In the genomic region with DNA sequence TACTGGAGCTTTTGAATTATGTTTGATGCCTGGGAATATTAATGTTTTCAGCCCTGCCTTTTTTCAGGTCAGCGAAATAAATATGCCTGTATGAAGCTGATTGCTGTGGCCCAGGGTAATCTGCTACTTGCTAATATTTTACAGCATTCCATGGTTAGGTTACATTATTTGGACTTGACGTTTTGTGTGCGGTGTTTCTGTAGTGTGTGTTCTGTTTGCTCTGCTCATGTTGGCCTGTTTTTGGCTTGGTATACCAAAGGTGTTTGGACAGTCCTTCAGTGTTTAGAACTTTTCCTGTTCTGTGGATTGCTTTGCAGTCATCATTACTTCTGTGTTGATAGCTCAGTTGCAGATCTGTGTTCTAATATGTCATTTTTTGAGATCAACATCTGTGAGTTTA, we compare ENCODE assay signal across 25 cellular contexts. TPM values are rescaled to one million over a fixed set of nuclear protein-coding genes. Genes with fewer than 3 reads are reported as not detected.
DNase-seq lines count a peak whose midpoint lies in the region; ATAC-seq, FAIRE-seq and TF ChIP-seq lines count a peak whose summit lies in the region.
"Had no signal": no experiment of that assay in that cellular context is flagged by ENCODE, and none has a peak within 500 bp of the region (broad histone marks: within the 10 kb centered on the region; RNA-seq: fewer than 3 reads in every experiment).

No MANE protein-coding gene starts in this region.

- 0 out of 2 replicates have a peak, but pooled peaks cover 3% of the 10 kb centered on the region for H3K9me2 ChIP-seq in GM23338 (ENCODE audit: insufficient read depth)

- H3K27me3 ChIP-seq in GM23338 (ENCODE audit: insufficient read depth) (no peaks in the 10 kb centered on the region), adipocyte (replicated peaks; ENCODE audit: control insufficient read depth, insufficient read depth, low read length) (no peaks in the 10 kb centered on the region), left lung (no peaks in the 10 kb centered on the region), neutrophil (no peaks in the 10 kb centered on the region)
- H3K27me3 ChIP-seq: BE2C, MG63 had no signal

- H4K20me1 ChIP-seq in GM23338 (replicated peaks; ENCODE audit: insufficient read depth): peaks cover 51% of the 10 kb centered on the region

- H3K9me3 ChIP-seq in adipocyte (ENCODE audit: control insufficient read depth, low read length) (no peaks in the 10 kb centered on the region), left lung (no peaks in the 10 kb centered on the region), neutrophil (no peaks in the 10 kb centered on the region)
- H3K9me3 ChIP-seq: BE2C, MG63 had no signal

- 0 out of 2 replicates have a peak, but pooled peaks cover 2% of the 10 kb centered on the region for H3F3A ChIP-seq in GM23338 (replicated peaks; ENCODE audit: low read depth)

- no peaks in the 10 kb centered on the region for H3K36me3 Mint-ChIP-seq in GM23338 (ENCODE audit: low read depth)

- H3K36me3 ChIP-seq in GM23338 (ENCODE audit: insufficient read depth): no peaks in the 10 kb centered on the region
- peaks cover 3% of the 10 kb centered on the region for H3K36me3 ChIP-seq in adipocyte (ENCODE audit: control insufficient read depth, insufficient read depth, low read length, severe bottlenecking)
- H3K36me3 ChIP-seq in left lung: no peaks in the 10 kb centered on the region
- H3K36me3 ChIP-seq in neutrophil: peaks cover 17% of the 10 kb centered on the region

- H3K4me1 Mint-ChIP-seq in GM23338: peaks cover 24% of the 10 kb centered on the region

- TF ChIP-seq CTCF in GM23338 (conservative IDR thresholded peaks at IDR 0.05; ENCODE audit: low read depth in 2 of 2): no peak
- no peak for TF ChIP-seq CTCF in left lung (IDR thresholded peaks at IDR 0.05)
- no peak for TF ChIP-seq CTCF in neutrophil (IDR thresholded peaks at IDR 0.05)

- no peak overlapping the region for H3K4me3 ChIP-seq in GM23338
- no peak overlapping the region for H3K4me3 ChIP-seq in adipocyte (ENCODE audit: low read length)
- H3K4me3 ChIP-seq in left lung: no peak overlapping the region
- H3K4me3 ChIP-seq in neutrophil (ENCODE audit: low read depth in 1 of 2, low read length in 1 of 2): no peak overlapping the region
- H3K4me3 ChIP-seq: GM12878, MG63 had no signal

- H3K27me3 Mint-ChIP-seq in GM23338 (ENCODE audit: insufficient read depth, low read depth, poor library complexity): no peaks in the 10 kb centered on the region
- H3K27me3 Mint-ChIP-seq: CD4-positive, CD25-positive, alpha-beta regulatory T cell had no signal

- H2AFZ ChIP-seq in GM23338: no peak overlapping the region

- H3K9me3 Mint-ChIP-seq in GM23338: no peaks in the 10 kb centered on the region

- H3K9ac ChIP-seq in adipocyte (ENCODE audit: low read length): peak overlapping the region; percentile 4

- ATAC-seq in GM23338 (no peak), left lung (peak; percentile 56), GM21528 (IDR thresholded peaks at IDR 0.05; ENCODE audit: low FRiP score, unreplicated experiment) (no peak)
- ATAC-seq: GM12878, PC-3 had no signal

- H3K4me1 ChIP-seq in GM23338 (ENCODE audit: insufficient read depth): peaks cover 15% of the 10 kb centered on the region
- H3K4me1 ChIP-seq in adipocyte (ENCODE audit: control insufficient read depth, insufficient read depth, low read length): peaks cover 60% of the 10 kb centered on the region
- peaks cover 0 to 33% of the 10 kb centered on the region in 2 donors for H3K4me1 ChIP-seq in left lung
- H3K4me1 ChIP-seq in neutrophil (ENCODE audit: control insufficient read depth in 1 of 2, insufficient read depth in 1 of 2, low read depth in 1 of 2, low read length in 1 of 2): peaks cover 25 to 26% of the 10 kb centered on the region in 2 experiments
- H3K4me1 ChIP-seq: BE2C had no signal

- no peak overlapping the region for H3K4me2 ChIP-seq in GM23338

- H3K27ac ChIP-seq in GM23338 (ENCODE audit: low read depth): 0 out of 2 replicates have a peak overlapping the region, but pooled peaks have one; percentile 7
- no peak overlapping the region for H3K27ac ChIP-seq in left lung
- H3K27ac ChIP-seq in neutrophil: peak overlapping the region; percentile 19
- H3K27ac ChIP-seq: RWPE1 had no signal

- H3K4me3 Mint-ChIP-seq in GM23338: no peak overlapping the region
- H3K4me3 Mint-ChIP-seq: CD4-positive, CD25-positive, alpha-beta regulatory T cell had no signal

- no peak for FAIRE-seq in RCC 7860 (lab: Jason Lieb, UNC)
- FAIRE-seq: A204.1, GM12878, GM19239 had no signal

- DNase-seq in GM23338 (ENCODE audit: low spot score): no peak
- DNase-seq in adipocyte (ENCODE audit: low read depth): no peak
- no peak for DNase-seq in left lung
- no peak for DNase-seq in activated CD8-positive, alpha-beta memory T cell treated with anti-CD3 and anti-CD28 coated beads, Interleukin-2, amount 50 U/mL, for 48 hours
- no peak for DNase-seq in cardiac septum (ENCODE audit: low spot score)
- DNase-seq in RCC 7860 (ENCODE audit: low spot score): no peak
- DNase-seq: BE2C; CD4-positive, CD25-positive, alpha-beta regulatory T cell; DMS53; EL; IMR-90; MG63; NCI-H1048; NCI-H1436 treated with DMSO at 0.1 percent for 48 hours; NCI-H2029 treated with DMSO at 0.1 percent for 48 hours; NCI-H2171; NCI-H526; PC-3; SIG-M5 had no signal

- peaks cover 100% of the 10 kb centered on the region for H3K79me2 ChIP-seq in GM23338 (replicated peaks; ENCODE audit: insufficient read depth)

- intact Hi-C loops in left lung (cut with DNase I): no loop called here
- intact Hi-C loops in cardiac septum (cut with DNase I): no loop called here

- no peak overlapping the region; the same call in 1 of the 2 replicates for H3K27ac Mint-ChIP-seq in GM23338

TF ChIP-seq in GM23338, 12 proteins besides CTCF, POLR2A, EP300 and RAD21 (continues in another document):
- TF ChIP-seq JUNB (IDR thresholded peaks at IDR 0.05; ENCODE audit: unreplicated experiment) (no peak), POLR2AphosphoS5 (IDR thresholded peaks at IDR 0.05; ENCODE audit: low read depth) (no peak), ZNF114 (CRISPR knock-in tag; IDR thresholded peaks at IDR 0.05) (no peak), ZNF331 (CRISPR knock-in tag; IDR thresholded peaks at IDR 0.05; ENCODE audit: low read depth) (no peak), EZH2phosphoT487 (IDR thresholded peaks at IDR 0.05; ENCODE audit: unreplicated experiment) (no peak), NANOG (IDR thresholded peaks at IDR 0.05; ENCODE audit: borderline replicate concordance) (no peak), EZH2 (IDR thresholded peaks at IDR 0.05; ENCODE audit: low read depth, unreplicated experiment) (no peak)
- TF ChIP-seq, protein P1, sequence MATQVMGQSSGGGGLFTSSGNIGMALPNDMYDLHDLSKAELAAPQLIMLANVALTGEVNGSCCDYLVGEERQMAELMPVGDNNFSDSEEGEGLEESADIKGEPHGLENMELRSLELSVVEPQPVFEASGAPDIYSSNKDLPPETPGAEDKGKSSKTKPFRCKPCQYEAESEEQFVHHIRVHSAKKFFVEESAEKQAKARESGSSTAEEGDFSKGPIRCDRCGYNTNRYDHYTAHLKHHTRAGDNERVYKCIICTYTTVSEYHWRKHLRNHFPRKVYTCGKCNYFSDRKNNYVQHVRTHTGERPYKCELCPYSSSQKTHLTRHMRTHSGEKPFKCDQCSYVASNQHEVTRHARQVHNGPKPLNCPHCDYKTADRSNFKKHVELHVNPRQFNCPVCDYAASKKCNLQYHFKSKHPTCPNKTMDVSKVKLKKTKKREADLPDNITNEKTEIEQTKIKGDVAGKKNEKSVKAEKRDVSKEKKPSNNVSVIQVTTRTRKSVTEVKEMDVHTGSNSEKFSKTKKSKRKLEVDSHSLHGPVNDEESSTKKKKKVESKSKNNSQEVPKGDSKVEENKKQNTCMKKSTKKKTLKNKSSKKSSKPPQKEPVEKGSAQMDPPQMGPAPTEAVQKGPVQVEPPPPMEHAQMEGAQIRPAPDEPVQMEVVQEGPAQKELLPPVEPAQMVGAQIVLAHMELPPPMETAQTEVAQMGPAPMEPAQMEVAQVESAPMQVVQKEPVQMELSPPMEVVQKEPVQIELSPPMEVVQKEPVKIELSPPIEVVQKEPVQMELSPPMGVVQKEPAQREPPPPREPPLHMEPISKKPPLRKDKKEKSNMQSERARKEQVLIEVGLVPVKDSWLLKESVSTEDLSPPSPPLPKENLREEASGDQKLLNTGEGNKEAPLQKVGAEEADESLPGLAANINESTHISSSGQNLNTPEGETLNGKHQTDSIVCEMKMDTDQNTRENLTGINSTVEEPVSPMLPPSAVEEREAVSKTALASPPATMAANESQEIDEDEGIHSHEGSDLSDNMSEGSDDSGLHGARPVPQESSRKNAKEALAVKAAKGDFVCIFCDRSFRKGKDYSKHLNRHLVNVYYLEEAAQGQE (IDR thresholded peaks at IDR 0.05; ENCODE audit: unreplicated experiment): no peak
- TF ChIP-seq, protein P2, sequence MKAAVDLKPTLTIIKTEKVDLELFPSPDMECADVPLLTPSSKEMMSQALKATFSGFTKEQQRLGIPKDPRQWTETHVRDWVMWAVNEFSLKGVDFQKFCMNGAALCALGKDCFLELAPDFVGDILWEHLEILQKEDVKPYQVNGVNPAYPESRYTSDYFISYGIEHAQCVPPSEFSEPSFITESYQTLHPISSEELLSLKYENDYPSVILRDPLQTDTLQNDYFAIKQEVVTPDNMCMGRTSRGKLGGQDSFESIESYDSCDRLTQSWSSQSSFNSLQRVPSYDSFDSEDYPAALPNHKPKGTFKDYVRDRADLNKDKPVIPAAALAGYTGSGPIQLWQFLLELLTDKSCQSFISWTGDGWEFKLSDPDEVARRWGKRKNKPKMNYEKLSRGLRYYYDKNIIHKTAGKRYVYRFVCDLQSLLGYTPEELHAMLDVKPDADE (IDR thresholded peaks at IDR 0.05): no peak

RNA-seq across cellular contexts. Expression of a gene that starts 11.5 kb away (rescaled TPM):
- total RNA-seq in GM23338 (2014; rRNA removed; shearing (Covaris generic)): 26.7 and 27.8 TPM in 2 replicates
- polyA plus RNA-seq in GM23338 (2016; fragmentation: Nextera tagmentation; extraction: Ambion mirVana): 2.6 and 4.2 TPM in 2 replicates
- total RNA-seq in left lung (10 to 100 TPM; 15.3 to 15.5 TPM), cardiac septum (25.7 TPM)

Comparison
In these comparisons a context has a peak if more than half of its experiments do, and no peak if none do; other contexts are left out.
1. H3K27ac ChIP-seq: peak in GM23338 (single experiment) and neutrophil (single experiment); none in left lung (0 of 2).